Comparison of ENCODE assay signal across 19 cellular contexts in the genomic region with DNA sequence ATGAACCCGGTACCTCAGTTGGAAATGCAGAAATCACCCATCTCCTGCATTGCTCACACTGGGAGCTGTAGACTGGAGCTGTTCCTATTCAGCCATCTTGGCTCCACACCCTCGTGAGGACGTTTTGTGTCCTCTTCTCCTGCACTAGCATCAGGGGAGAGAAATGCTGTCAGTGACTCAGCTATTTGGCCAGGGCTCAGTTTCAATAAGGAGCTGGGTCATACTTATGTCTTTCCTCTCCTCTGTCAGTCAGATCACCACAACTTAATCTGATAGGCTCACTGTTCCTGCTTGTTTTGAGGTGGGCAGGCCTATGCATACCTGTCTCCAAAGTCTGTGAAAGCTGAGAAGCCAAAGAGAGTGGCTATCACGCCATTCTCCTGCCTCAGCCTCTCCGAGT.
"Had no signal": no experiment of that assay in that cellular context is flagged by ENCODE, and none has a peak within 500 bp of the region (broad histone marks: within the 10 kb centered on the region; RNA-seq: fewer than 3 reads in every experiment).

No MANE protein-coding gene starts in this region.

- H3K36me3 ChIP-seq: MG63, SJSA1 had no signal

- H3K9me3 ChIP-seq: MG63, SJSA1 had no signal

- DNase-seq: KBM-7, MG63, NCI-H1092 treated with DMSO at 0.1 percent for 48 hours, NCI-H1436, NCI-H187, NCI-H2029, NCI-H2081 treated with DMSO at 0.1 percent for 48 hours, NCI-H2171 treated with DMSO at 0.1 percent for 48 hours, NCI-H345, NCI-H446 treated with DMSO at 0.1 percent for 48 hours, NCI-H510A treated with DMSO at 0.1 percent for 48 hours, NCI-H526, NCI-H748 treated with DMSO at 0.1 percent for 48 hours, Right ventricle myocardium superior, RPMI8226, SIG-M5 had no signal

- H3K27me3 ChIP-seq: MG63, SJSA1 had no signal

- H3K27ac ChIP-seq: HL-60, SJSA1, SK-N-MC had no signal

- H3K4me1 ChIP-seq: SJSA1 had no signal

- H3K4me3 ChIP-seq: MG63, SJSA1, SK-N-MC had no signal
